30 cellular contexts compared by ENCODE assay signal in genomic region chr5:110651507-110651906, GRCh38.
DNase-seq lines count a peak whose midpoint lies in the region; ATAC-seq, FAIRE-seq and TF ChIP-seq lines count a peak whose summit lies in the region.
"Had no signal": no experiment of that assay in that cellular context is flagged by ENCODE, and none has a peak within 500 bp of the region (broad histone marks: within the 10 kb centered on the region; RNA-seq: fewer than 3 reads in every experiment).

No MANE protein-coding gene starts in this region.

- H3K4me2 ChIP-seq in SK-N-SH = peak overlapping the region; percentile 18; the same call in 1 of the 2 replicates

- FAIRE-seq in RCC 7860 (lab: Jason Lieb, UNC) = no peak
- FAIRE-seq: endothelial cell of umbilical vein, K562 had no signal

- TF ChIP-seq CTCF in SK-N-SH (IDR thresholded peaks at IDR 0.05) = no peak
- TF ChIP-seq CTCF in brain microvascular endothelial cell (IDR thresholded peaks at IDR 0.05; ENCODE audit: low read depth, low read length, missing control alignments) = no peak

- no peak for TF ChIP-seq RAD21 in SK-N-SH (IDR thresholded peaks at IDR 0.05; ENCODE audit: low read length)

- 53% methylated on average over 3 of the region's 3 CpGs for WGBS in SK-N-SH (ENCODE audit: low lambda C conversion rate)

- H3K9me2 ChIP-seq in SK-N-SH = no peaks in the 10 kb centered on the region

- DNase-seq in SK-N-SH = no peak
- peak; percentile 4 for DNase-seq in brain microvascular endothelial cell
- peak; percentile 34 for DNase-seq in hepatic stellate cell (ENCODE audit: low spot score)
- DNase-seq in UCSD-AML1 (lab: John Stamatoyannopoulos, UW; ENCODE audit: unreplicated experiment) = no peak
- DNase-seq in RCC 7860 (ENCODE audit: low spot score) = no peak
- no peak for DNase-seq in activated CD8-positive, alpha-beta memory T cell treated with anti-CD3 and anti-CD28 coated beads, Interleukin-2, amount 50 U/mL, for 4 hours
- DNase-seq: activated CD4-positive, CD25-positive, alpha-beta regulatory T cell treated with anti-CD3 and anti-CD28 coated beads, Interleukin-2, amount 50 U/mL, for 72 hours; activated CD8-positive, alpha-beta T cell treated with anti-CD3 and anti-CD28 coated beads for 36 hours; CD8-positive, alpha-beta T cell; cerebellar nuclear complex; DMS 273 treated with DMSO at 0.1 percent for 48 hours; heart left ventricle; mucosa of descending colon; NCI-H1417; NCI-H2081; NCI-H345; nephron progenitor cell; right lobe of liver; stimulated activated naive B cell treated with anti-CD40 and anti-IgM and Interleukin-4, amounts not matched to agents 10 μg/mL and 1 μg/mL and 100 μg/mL, for 72 hours; upper lobe of right lung had no signal

- no peak for TF ChIP-seq EP300 in SK-N-SH (IDR thresholded peaks at IDR 0.05; ENCODE audit: borderline replicate concordance in 1 of 2, low read depth in 1 of 2, low read length in 1 of 2)

- no peaks in the 10 kb centered on the region for H4K20me1 ChIP-seq in SK-N-SH (ENCODE audit: insufficient read depth)

- CTCF ChIA-PET in SK-N-SH (lab: Yijun Ruan, JAX) = no interaction called here

- peaks cover 9% of the 10 kb centered on the region for H3F3A ChIP-seq in SK-N-SH (replicated peaks; ENCODE audit: insufficient read depth)

- H2AFZ ChIP-seq in SK-N-SH (ENCODE audit: low read depth) = peak overlapping the region; percentile 80; the same call in 1 of the 2 replicates
- H2AFZ ChIP-seq: parathyroid adenoma had no signal

- ATAC-seq in SK-N-SH treated with all-trans-retinoic acid at 6 μM for 48 hours (no peak), GM19452 (IDR thresholded peaks at IDR 0.05; ENCODE audit: unreplicated experiment) (no peak)
- ATAC-seq: activated CD8-positive, alpha-beta T cell treated with anti-CD3 and anti-CD28 coated beads for 36 hours; CD8-positive, alpha-beta T cell; HCT116; heart left ventricle; K562; mucosa of descending colon; right lobe of liver; stimulated activated naive B cell treated with anti-CD40 and anti-IgM and Interleukin-4, amounts not matched to agents 10 μg/mL and 1 μg/mL and 100 μg/mL, for 72 hours; upper lobe of right lung had no signal

- H3K4me3 ChIP-seq in SK-N-SH (ENCODE audit: low read depth in 2 of 2, low read length in 1 of 2) = no peak overlapping the region
- H3K4me3 ChIP-seq in brain microvascular endothelial cell (ENCODE audit: low read depth, low read length) = no peak overlapping the region
- H3K4me3 ChIP-seq: ascending aorta, heart left ventricle, K562, lung, mucosa of descending colon, right lobe of liver, upper lobe of right lung had no signal

- H3K79me2 ChIP-seq in SK-N-SH (ENCODE audit: insufficient read depth) = no peaks in the 10 kb centered on the region
- H3K79me2 ChIP-seq: parathyroid adenoma had no signal

- H3K36me3 ChIP-seq in SK-N-SH (replicated peaks in 1 of 2; ENCODE audit: control insufficient read depth in 1 of 2, insufficient read depth in 2 of 2, low read length in 1 of 2) = peaks cover 0 to 3% of the 10 kb centered on the region in 2 experiments
- H3K36me3 ChIP-seq in brain microvascular endothelial cell (replicated peaks) = no peaks in the 10 kb centered on the region
- H3K36me3 ChIP-seq: ascending aorta, heart left ventricle, right lobe of liver, upper lobe of right lung had no signal

- no peak overlapping the region for H3K9ac ChIP-seq in SK-N-SH
- H3K9ac ChIP-seq: parathyroid adenoma had no signal

- H3K9me3 ChIP-seq in SK-N-SH = no peaks in the 10 kb centered on the region
- H3K9me3 ChIP-seq: ascending aorta, heart left ventricle, mucosa of descending colon, right lobe of liver, upper lobe of right lung had no signal

- H3K27me3 ChIP-seq in SK-N-SH (ENCODE audit: insufficient read depth) (no peaks in the 10 kb centered on the region), brain microvascular endothelial cell (replicated peaks) (no peaks in the 10 kb centered on the region)
- H3K27me3 ChIP-seq: ascending aorta, heart left ventricle, right lobe of liver, upper lobe of right lung had no signal

- H3K27ac ChIP-seq in SK-N-SH (ENCODE audit: low read depth in 2 of 2, low read length in 1 of 2) (peak overlapping the region in 1 of 2 experiments; percentile 53; a peak in 2 of 4 replicates), brain microvascular endothelial cell (no peak overlapping the region)
- H3K27ac ChIP-seq: 22Rv1, ascending aorta, heart left ventricle, parathyroid adenoma, right lobe of liver, RWPE1, upper lobe of right lung had no signal

- in situ Hi-C loops in brain microvascular endothelial cell (cut with HindIII; ENCODE audit: low pct_ligation_motif_present, low sequenced_read_pairs) = no loop called here

- peaks cover 0 to 4% of the 10 kb centered on the region in 2 experiments; a peak in 1 of 4 replicates for H3K4me1 ChIP-seq in SK-N-SH (ENCODE audit: control insufficient read depth in 1 of 2, insufficient read depth in 2 of 2, low read depth in 1 of 2, low read length in 1 of 2)
- H3K4me1 ChIP-seq: ascending aorta, heart left ventricle, parathyroid adenoma, right lobe of liver, upper lobe of right lung had no signal

- POLR2A ChIA-PET in SK-N-SH (lab: Yijun Ruan, JAX) = no interaction called here

TF ChIP-seq in SK-N-SH, 30 proteins besides CTCF, POLR2A, EP300 and RAD21 (continues in another document):
- TF ChIP-seq TAF1 (IDR thresholded peaks at IDR 0.05; ENCODE audit: borderline replicate concordance, low read depth, low read length) (no peak), MXI1 (IDR thresholded peaks at IDR 0.05; ENCODE audit: low read depth, low read length) (no peak), CHD2 (IDR thresholded peaks at IDR 0.05; ENCODE audit: low read length, partially characterized antibody) (no peak), FOXJ3 (CRISPR knock-in tag; IDR thresholded peaks at IDR 0.05) (no peak), PBX3 (IDR thresholded peaks at IDR 0.05) (no peak), MEF2A (IDR thresholded peaks at IDR 0.05; ENCODE audit: borderline replicate concordance, low read depth) (no peak), GABPA (IDR thresholded peaks at IDR 0.05; ENCODE audit: low read depth) (no peak), ZBTB33 (IDR thresholded peaks at IDR 0.05; ENCODE audit: borderline replicate concordance, low read depth) (no peak)

TF ChIP-seq in SK-N-SH treated with all-trans-retinoic acid at 6 μM for 48 hours, 23 proteins besides CTCF, POLR2A, EP300 and RAD21:
- no peak for TF ChIP-seq CSDC2 (CRISPR knock-in tag; IDR thresholded peaks at IDR 0.05)
- TF ChIP-seq POU6F1 (CRISPR knock-in tag; IDR thresholded peaks at IDR 0.05; ENCODE audit: borderline replicate concordance, low read depth) = no peak
- no peak for TF ChIP-seq RARB (CRISPR knock-in tag; IDR thresholded peaks at IDR 0.05)
- TF ChIP-seq ZNF8 (CRISPR knock-in tag; IDR thresholded peaks at IDR 0.05) = no peak

Comparison
In these comparisons a context has a peak if more than half of its experiments do, and no peak if none do; other contexts are left out.
1. DNase-seq: peak in brain microvascular endothelial cell (single experiment) and hepatic stellate cell (single experiment); none in SK-N-SH (single experiment), UCSD-AML1 (single experiment), RCC 7860 (single experiment) and activated CD8-positive, alpha-beta memory T cell treated with anti-CD3 and anti-CD28 coated beads, Interleukin-2, amount 50 U/mL, for 4 hours (single experiment).